Comparison of ENCODE assay signal across 29 cellular contexts in the genomic region with DNA sequence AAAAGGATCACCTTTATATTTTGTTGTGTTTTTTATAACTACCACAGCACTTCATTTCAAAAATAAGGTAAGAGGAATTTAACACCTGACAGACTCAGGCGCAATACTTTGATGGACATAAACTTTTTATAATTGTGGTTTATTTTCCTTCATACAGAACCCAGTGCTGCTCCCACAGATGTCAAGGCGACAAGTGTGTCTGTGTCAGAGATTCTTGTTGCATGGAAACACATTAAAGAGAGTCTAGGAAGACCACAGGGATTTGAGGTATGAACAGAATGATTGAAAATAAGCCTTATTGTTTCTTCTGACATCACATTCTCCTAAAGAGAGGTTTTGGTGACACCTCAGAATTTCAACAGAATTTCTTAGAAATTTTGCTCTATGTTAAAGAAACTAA.
"Had no signal": no experiment of that assay in that cellular context is flagged by ENCODE, and none has a peak within 500 bp of the region (broad histone marks: within the 10 kb centered on the region; RNA-seq: fewer than 3 reads in every experiment).

No MANE protein-coding gene starts in this region.

- H3K4me1 Mint-ChIP-seq: endodermal cell had no signal

- FAIRE-seq: colon, endometrium, endothelial cell of umbilical vein, frontal cortex had no signal

- H3K4me3 Mint-ChIP-seq: dendritic cell treated with granulocyte-macrophage colony-stimulating factor and Interleukin-4, amounts not matched to agents 40 ng/mL and 50 ng/mL, for 4 days; effector memory CD8-positive, alpha-beta T cell; endodermal cell had no signal

- H3K9me3 ChIP-seq: colonic mucosa, esophagus muscularis mucosa, esophagus squamous epithelium, gastrocnemius medialis, gastroesophageal sphincter, heart left ventricle, heart right ventricle had no signal

- H3K9me3 Mint-ChIP-seq: endodermal cell had no signal

- DNase-seq: colonic mucosa; cortex of kidney; dermis blood vessel endothelial cell; dorsolateral prefrontal cortex; effector CD4-positive, alpha-beta T cell; effector CD8-positive, alpha-beta T cell; effector memory CD4-positive, alpha-beta T cell; effector memory CD8-positive, alpha-beta T cell; endodermal cell; erythroblast; esophagus squamous epithelium; foreskin fibroblast; foreskin keratinocyte; foreskin melanocyte; gastrocnemius medialis; glutamatergic neuron; head of caudate nucleus; heart left ventricle; heart right ventricle had no signal

- H3K4me1 ChIP-seq: colonic mucosa, esophagus muscularis mucosa, esophagus squamous epithelium, foreskin keratinocyte, gastrocnemius medialis, gastroesophageal sphincter, heart left ventricle, heart right ventricle had no signal

- H3K27me3 Mint-ChIP-seq: dendritic cell treated with granulocyte-macrophage colony-stimulating factor and Interleukin-4, amounts not matched to agents 40 ng/mL and 50 ng/mL, for 4 days; effector memory CD8-positive, alpha-beta T cell had no signal

- H3K27ac ChIP-seq: colonic mucosa, coronary artery, dorsolateral prefrontal cortex, epithelial cell of prostate, esophagus muscularis mucosa, esophagus squamous epithelium, foreskin keratinocyte, gastrocnemius medialis, gastroesophageal sphincter, heart left ventricle, heart right ventricle had no signal

- H3K27ac Mint-ChIP-seq: dendritic cell treated with granulocyte-macrophage colony-stimulating factor and Interleukin-4, amounts not matched to agents 40 ng/mL and 50 ng/mL, for 4 days; effector memory CD8-positive, alpha-beta T cell; endodermal cell had no signal

- H3K4me3 ChIP-seq: colonic mucosa, coronary artery, dorsolateral prefrontal cortex, esophagus muscularis mucosa, esophagus squamous epithelium, gastrocnemius medialis, gastroesophageal sphincter, heart left ventricle, heart right ventricle had no signal

- H3K27me3 ChIP-seq: colonic mucosa, dorsolateral prefrontal cortex, esophagus muscularis mucosa, esophagus squamous epithelium, foreskin keratinocyte, gastrocnemius medialis, gastroesophageal sphincter, heart left ventricle, heart right ventricle had no signal

- ATAC-seq: effector memory CD8-positive, alpha-beta T cell; esophagus mucosa; foreskin keratinocyte; gastrocnemius medialis; gastroesophageal sphincter; heart left ventricle; heart right ventricle had no signal

- H3K36me3 ChIP-seq: colonic mucosa, esophagus muscularis mucosa, esophagus squamous epithelium, gastrocnemius medialis, gastroesophageal sphincter, heart left ventricle, heart right ventricle had no signal
